In the genomic region with DNA sequence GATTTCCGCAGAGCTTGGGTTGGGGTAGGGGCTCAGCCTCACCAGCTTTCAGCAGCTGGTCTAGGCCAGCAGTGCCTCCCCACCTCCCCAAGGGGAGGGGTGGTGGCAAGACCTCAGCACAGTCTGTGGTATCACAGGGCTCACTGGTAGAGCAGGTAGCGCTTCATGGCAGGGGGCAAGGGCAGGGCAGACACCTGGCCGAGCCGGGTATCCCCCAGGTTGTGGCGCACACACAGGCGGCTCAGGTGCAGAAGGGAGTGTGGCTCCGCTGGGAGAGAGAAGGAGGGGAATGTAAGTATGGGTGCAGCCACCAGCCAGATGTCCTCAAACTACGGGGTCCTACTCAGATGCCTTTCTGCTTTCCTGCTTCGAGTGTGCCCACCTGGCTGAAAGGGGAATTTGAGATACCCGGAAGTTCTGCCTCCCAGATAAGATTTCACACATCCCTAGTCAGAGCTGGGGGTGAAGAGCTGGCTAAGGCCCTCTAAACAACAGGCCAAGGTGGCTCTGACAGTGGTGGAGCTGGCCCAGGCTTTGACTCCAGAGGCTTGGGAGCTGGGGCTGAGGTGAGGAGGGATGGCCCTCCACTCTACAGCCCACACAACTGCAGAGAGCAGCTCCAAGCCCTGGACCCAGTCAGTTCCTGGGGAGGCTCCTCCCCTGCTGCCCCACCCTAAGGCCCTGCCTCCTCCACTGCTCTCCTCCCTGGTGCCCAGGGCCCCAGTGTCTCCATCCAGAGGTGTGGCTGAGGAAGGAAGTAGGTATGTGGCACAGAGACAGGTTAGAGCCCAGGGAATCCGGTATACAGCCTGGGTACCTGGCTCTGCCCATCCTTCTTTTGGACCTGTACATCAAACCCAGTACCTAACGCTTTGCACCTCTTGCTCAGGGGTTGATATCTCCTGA, we compare ENCODE assay signal across 6 cellular contexts. TPM values are rescaled to one million over a fixed set of nuclear protein-coding genes. Genes with fewer than 3 reads are reported as not detected.
DNase-seq lines count a peak whose midpoint lies in the region; ATAC-seq and TF ChIP-seq lines count a peak whose summit lies in the region.

No MANE protein-coding gene starts in this region.

- no peak for ATAC-seq in GM21360 (IDR thresholded peaks at IDR 0.05; ENCODE audit: unreplicated experiment)
- no peak for ATAC-seq in GM21786 (IDR thresholded peaks at IDR 0.05; ENCODE audit: unreplicated experiment)

- peak overlapping the region; percentile 87 for H3K27ac ChIP-seq in CD4-positive, alpha-beta memory T cell (ENCODE audit: low read depth, low read length)

- H3K4me1 Mint-ChIP-seq in CD4-positive, alpha-beta memory T cell = peaks cover 38 to 81% (median 58%) of the 10 kb centered on the region in 4 donors
- peaks cover 29% of the 10 kb centered on the region for H3K4me1 Mint-ChIP-seq in MCF 10A (ENCODE audit: insufficient read depth, unreplicated experiment)
- peaks cover 52% of the 10 kb centered on the region for H3K4me1 Mint-ChIP-seq in neural crest cell

- BruUV-seq in MCF 10A (replicated peaks; lab: Mats Ljungman, UMichigan) = no TSS peak

- H3K36me3 ChIP-seq in CD4-positive, alpha-beta memory T cell (ENCODE audit: insufficient read depth, low read length) = peaks cover 17% of the 10 kb centered on the region
- peaks cover 49% of the 10 kb centered on the region for H3K36me3 ChIP-seq in MG63

- POLR2A ChIA-PET in CD4-positive, alpha-beta memory T cell (lab: Charles Lee; ENCODE audit: partially characterized antibody) = interaction anchor here (0.7 to 11.0 kb wide), 19 partner anchors 10 to 237 kb away, joined by 3 to 270 read pairs (median 28); partner anchors contain the start of genes C12orf57, C1RL, CDCA3 and COPS7A
- POLR2A ChIA-PET in MCF 10A (lab: Yijun Ruan, JAX) = interaction anchor here (0.6 to 7.7 kb wide), 8 partner anchors 12 to 147 kb away, joined by 3 to 81 read pairs (median 26); partner anchors contain the start of genes C12orf57, CDCA3, COPS7A and LRRC23

- H3K9me3 Mint-ChIP-seq in CD4-positive, alpha-beta memory T cell = no peaks in the 10 kb centered on the region
- H3K9me3 Mint-ChIP-seq in MCF 10A (ENCODE audit: unreplicated experiment) (no peaks in the 10 kb centered on the region), neural crest cell (no peaks in the 10 kb centered on the region)

- no peaks in the 10 kb centered on the region for H3K27me3 Mint-ChIP-seq in CD4-positive, alpha-beta memory T cell
- no peaks in the 10 kb centered on the region for H3K27me3 Mint-ChIP-seq in MCF 10A (ENCODE audit: insufficient read depth, unreplicated experiment)
- H3K27me3 Mint-ChIP-seq in neural crest cell (ENCODE audit: low read depth) = peaks cover 15% of the 10 kb centered on the region

- peak overlapping the region; percentile 58 to 99 for H3K4me3 ChIP-seq in CD4-positive, alpha-beta memory T cell (ENCODE audit: low read length in 2 of 2)
- peak overlapping the region; percentile 92 for H3K4me3 ChIP-seq in MG63

- intact Hi-C loops in CD4-positive, alpha-beta memory T cell (cut with micrococcal nuclease) = no loop called here
- intact Hi-C loops in MCF 10A (cut with micrococcal nuclease) = no loop called here

- H3K36me3 Mint-ChIP-seq in CD4-positive, alpha-beta memory T cell = peaks cover 7 to 55% of the 10 kb centered on the region in 2 donors
- peaks cover 37% of the 10 kb centered on the region for H3K36me3 Mint-ChIP-seq in MCF 10A (ENCODE audit: insufficient read depth, unreplicated experiment)
- peaks cover 21% of the 10 kb centered on the region for H3K36me3 Mint-ChIP-seq in neural crest cell (ENCODE audit: low read depth)

- peak overlapping the region; percentile 83 to 96 (median 92) for H3K27ac Mint-ChIP-seq in CD4-positive, alpha-beta memory T cell
- peak overlapping the region; percentile 77 for H3K27ac Mint-ChIP-seq in MCF 10A (ENCODE audit: low read depth, unreplicated experiment)
- H3K27ac Mint-ChIP-seq in neural crest cell (ENCODE audit: unreplicated experiment) = no peak overlapping the region

- H3K4me3 Mint-ChIP-seq in CD4-positive, alpha-beta memory T cell = peak overlapping the region; percentile 90 to 93 (median 92)
- H3K4me3 Mint-ChIP-seq in MCF 10A (ENCODE audit: unreplicated experiment) = peak overlapping the region; percentile 91
- peak overlapping the region; percentile 97 for H3K4me3 Mint-ChIP-seq in neural crest cell

- TF ChIP-seq CTCF in MCF 10A (IDR thresholded peaks at IDR 0.05; ENCODE audit: unreplicated experiment) = no peak
- no peak for TF ChIP-seq CTCF in neural crest cell (conservative IDR thresholded peaks at IDR 0.05)

- CTCF ChIA-PET in CD4-positive, alpha-beta memory T cell (lab: Charles Lee; ENCODE audit: partially characterized antibody) = interaction anchor here (0.7 to 9.2 kb wide), 31 partner anchors 8 to 252 kb away, joined by 3 to 151 read pairs (median 7); partner anchors contain the start of genes C12orf57, C1RL, CDCA3 and LRRC23
- CTCF ChIA-PET in MCF 10A (lab: Yijun Ruan, JAX) = interaction anchor here (0.6 to 7.7 kb wide), 25 partner anchors 11 to 240 kb away, joined by 3 to 64 read pairs (median 5); partner anchors contain the start of genes C12orf57, CDCA3, MLF2 and RNU7-1

- no peaks in the 10 kb centered on the region for H3K9me3 ChIP-seq in CD4-positive, alpha-beta memory T cell (ENCODE audit: control insufficient read depth in 1 of 2, low read length in 2 of 2)
- no peaks in the 10 kb centered on the region for H3K9me3 ChIP-seq in MG63

- peaks cover 56% of the 10 kb centered on the region for H3K4me1 ChIP-seq in CD4-positive, alpha-beta memory T cell (ENCODE audit: insufficient read depth, low read length)

- peak in 2 of 5 donors; percentile 21 to 26 for DNase-seq in CD4-positive, alpha-beta memory T cell
- DNase-seq in MG63 = peak; percentile 62
- peak; percentile 77 for DNase-seq in MCF 10A (ENCODE audit: unreplicated experiment)
- no peak for DNase-seq in neural crest cell (ENCODE audit: low read depth, low spot score)

- H3K27me3 ChIP-seq in CD4-positive, alpha-beta memory T cell (ENCODE audit: insufficient read depth, low read length) = no peaks in the 10 kb centered on the region
- H3K27me3 ChIP-seq in MG63 = no peaks in the 10 kb centered on the region

RNA-seq across cellular contexts. Expression of gene SPSB2, which starts 1.8 kb away (rescaled TPM):
- total RNA-seq in CD4-positive, alpha-beta memory T cell = 10 to 100 TPM; 19.8 to 21.9 TPM
- 10 to 100 TPM; 16.6 to 25.5 TPM for polyA plus RNA-seq in CD4-positive, alpha-beta memory T cell
- total RNA-seq in MG63 (2014; rRNA removed; shearing (Covaris generic); ENCODE audit: low replicate concordance) = 11.4 and 19.9 TPM in 2 replicates
- total RNA-seq in MCF 10A (2022) = 9.2 and 10.8 TPM in 2 replicates
- total RNA-seq in neural crest cell = 6.2 and 7.0 TPM in 2 replicates

RNA-seq across cellular contexts. Expression of gene TPI1, which starts 4.0 kb away (rescaled TPM):
- total RNA-seq in CD4-positive, alpha-beta memory T cell = 100 to 1,000 TPM; 155 to 164 TPM
- polyA plus RNA-seq in CD4-positive, alpha-beta memory T cell = 100 to 1,000 TPM; 572 to 777 TPM
- 1,500 and 1,845 TPM in 2 replicates for total RNA-seq in MG63 (2014; rRNA removed; shearing (Covaris generic); ENCODE audit: low replicate concordance)
- total RNA-seq in MCF 10A (2022) = 498 and 549 TPM in 2 replicates
- total RNA-seq in neural crest cell = 685 and 713 TPM in 2 replicates

RNA-seq across cellular contexts. Expression of gene USP5, which starts 19.4 kb away (rescaled TPM):
- total RNA-seq in CD4-positive, alpha-beta memory T cell = 10 to 100 TPM; 65.2 to 69.3 TPM
- polyA plus RNA-seq in CD4-positive, alpha-beta memory T cell = 10 to 100 TPM; 53.9 to 73.0 TPM
- 104 and 143 TPM in 2 replicates for total RNA-seq in MG63 (2014; rRNA removed; shearing (Covaris generic); ENCODE audit: low replicate concordance)
- total RNA-seq in MCF 10A (2022) (62.5 and 80.2 TPM in 2 replicates), neural crest cell (172 and 173 TPM in 2 replicates)

RNA-seq across cellular contexts. Expression of gene CDCA3, which starts 20.2 kb away (rescaled TPM):
- total RNA-seq in CD4-positive, alpha-beta memory T cell = 1 to 10 TPM; 1.3 to 2.0 TPM
- under 1 TPM; 0.09 to 0.39 TPM for polyA plus RNA-seq in CD4-positive, alpha-beta memory T cell
- total RNA-seq in MG63 (2014; rRNA removed; shearing (Covaris generic); ENCODE audit: low replicate concordance) = 29.8 and 110 TPM in 2 replicates
- total RNA-seq in MCF 10A (2022) (11.7 and 25.5 TPM in 2 replicates), neural crest cell (67.9 and 71.7 TPM in 2 replicates)

RNA-seq across cellular contexts. Expression of gene GNB3, which starts 30.6 kb away (rescaled TPM):
- 1 to 10 TPM; 5.1 to 5.2 TPM for total RNA-seq in CD4-positive, alpha-beta memory T cell
- not detected for polyA plus RNA-seq in CD4-positive, alpha-beta memory T cell
- 0.43 TPM in 1 of 2 replicates, not detected in the other for total RNA-seq in MG63 (2014; rRNA removed; shearing (Covaris generic); ENCODE audit: low replicate concordance)
- 0.47 TPM in 1 of 2 replicates, not detected in the other for total RNA-seq in MCF 10A (2022)
- total RNA-seq in neural crest cell = 21.2 and 22.2 TPM in 2 replicates
